Comparison of ENCODE assay signal across 1 cellular context in the genomic region with DNA sequence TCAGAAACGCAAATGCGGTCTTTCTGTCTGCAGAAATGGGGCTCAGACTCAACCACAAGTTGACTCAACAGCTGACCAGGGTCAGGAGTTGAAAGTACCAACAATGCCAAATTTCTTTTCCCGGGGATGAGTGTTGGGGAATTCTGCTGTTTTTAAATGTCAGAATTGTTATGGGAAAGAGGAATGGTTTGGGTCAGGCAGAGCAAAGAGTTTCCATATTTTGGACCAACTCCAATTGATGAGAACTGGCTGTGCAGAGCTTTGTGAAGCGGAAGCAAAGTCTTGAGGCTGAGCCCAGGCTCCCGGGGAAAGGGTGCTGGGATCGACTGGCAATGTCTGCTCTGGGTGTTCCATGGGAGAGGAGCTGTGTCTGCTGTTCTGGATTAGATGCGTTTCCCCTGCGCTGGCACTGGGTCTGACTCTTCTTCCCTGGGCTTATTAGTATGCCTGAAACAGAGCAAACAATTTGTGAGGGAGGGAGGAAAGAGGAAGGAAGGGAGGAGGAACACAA.
TF ChIP-seq lines count a peak whose summit lies in the region.

No MANE protein-coding gene starts in this region.

TF ChIP-seq in H1, 55 proteins besides CTCF, POLR2A, EP300 and RAD21 (continued from another document):
- no peak for TF ChIP-seq TAF7 (optimal IDR thresholded peaks at IDR 0.05; ENCODE audit: borderline replicate concordance, low read depth, low read length)
